In genomic region chr7:67805921-67806471, GRCh38 we compare ENCODE assay signal across 27 cellular contexts.
"Had no signal": no experiment of that assay in that cellular context is flagged by ENCODE, and none has a peak within 500 bp of the region (broad histone marks: within the 10 kb centered on the region; RNA-seq: fewer than 3 reads in every experiment).

No MANE protein-coding gene starts in this region.

- H3K27ac ChIP-seq: stomach, suprapubic skin, testis, thoracic aorta, thyroid gland, tibial artery, tibial nerve, transverse colon, upper lobe of left lung, upper lobe of right lung, uterus, vagina had no signal

- DNase-seq: stimulated activated CD4-positive, alpha-beta T cell treated with anti-CD3 and anti-CD28 coated beads, Interleukin-2, amount 100 ng/mL, for 48 hours; stimulated activated CD4-positive, alpha-beta T cell treated with anti-CD3 and anti-CD28 coated beads, Interleukin-4, amount 100 ng/mL, for 1 hour; stimulated activated CD4-positive, alpha-beta T cell treated with anti-CD3 and anti-CD28 coated beads, Interleukin-4, amount 100 ng/mL, for 24 hours; stimulated activated CD4-positive, alpha-beta T cell treated with anti-CD3 and anti-CD28 coated beads, Interleukin-4, amount 100 ng/mL, for 4 hours; stimulated activated CD8-positive, alpha-beta memory T cell treated with anti-CD3 and anti-CD28 coated beads, Interleukin-4, amount 100 ng/mL, for 48 hours; stimulated activated naive B cell treated with anti-CD40 and anti-IgM and Interleukin-4, amounts not matched to agents 10 μg/mL and 1 μg/mL and 100 μg/mL, for 72 hours; stimulated activated naive CD4-positive, alpha-beta T cell; stimulated activated naive CD4-positive, alpha-beta T cell treated with Interleukin-2 at 50 U/mL for 16 hours; stimulated activated naive CD8-positive, alpha-beta T cell treated with anti-CD3 and anti-CD28 coated beads, Interleukin-15, amount 100 ng/mL, for 72 hours; stimulated activated naive CD8-positive, alpha-beta T cell treated with anti-CD3 and anti-CD28 coated beads, Interleukin-15, Interleukin-2, amounts not matched to agents 100 U/mL and 50 U/mL, for 24 hours; stomach; substantia nigra; testis; thyroid gland; tibial artery; transverse colon; trophoblast cell; upper lobe of left lung; upper lobe of right lung; uterus had no signal

- H3K36me3 ChIP-seq: stomach, suprapubic skin, thoracic aorta, thyroid gland, tibial artery, tibial nerve, transverse colon, upper lobe of left lung, upper lobe of right lung, uterus, vagina had no signal

- H3K27me3 ChIP-seq: testis, thyroid gland, tibial artery, tibial nerve, transverse colon, upper lobe of left lung, upper lobe of right lung, uterus, vagina had no signal

- H3K4me1 ChIP-seq: stomach, suprapubic skin, testis, thyroid gland, tibial artery, tibial nerve, transverse colon, upper lobe of left lung, upper lobe of right lung, uterus, vagina had no signal

- H3K4me3 ChIP-seq: stomach, suprapubic skin, testis, thoracic aorta, thyroid gland, tibial artery, tibial nerve, transverse colon, upper lobe of left lung, upper lobe of right lung, uterus, vagina had no signal

- H3K9me3 ChIP-seq: testis, thoracic aorta, thyroid gland, tibial artery, tibial nerve, upper lobe of left lung, upper lobe of right lung, uterus, vagina had no signal

- FAIRE-seq: urothelium cell line had no signal

- ATAC-seq: stimulated activated effector memory CD8-positive, alpha-beta T cell treated with anti-CD3 and anti-CD28 coated beads, Interleukin-12 subunit alpha, Interleukin-12 subunit beta, amount 100 ng/mL, for 72 hours; stimulated activated memory B cell treated with anti-CD40 and anti-IgM and Interleukin-4, amounts not matched to agents 10 μg/mL and 1 μg/mL and 100 μg/mL, for 72 hours; stimulated activated naive B cell treated with anti-CD40 and anti-IgM and Interleukin-4, amounts not matched to agents 10 μg/mL and 1 μg/mL and 100 μg/mL, for 72 hours; stimulated activated naive CD8-positive, alpha-beta T cell treated with anti-CD3 and anti-CD28 coated beads, Interleukin-15, amount 100 ng/mL, for 72 hours; stimulated activated naive CD8-positive, alpha-beta T cell treated with anti-CD3 and anti-CD28 coated beads, Interleukin-15, Interleukin-2, amounts not matched to agents 100 U/mL and 50 U/mL, for 24 hours; upper lobe of right lung had no signal
